Comparison of ENCODE assay signal across 19 cellular contexts in genomic region chr19:30490760-30491159, GRCh38.
DNase-seq lines count a peak whose midpoint lies in the region; ATAC-seq and TF ChIP-seq lines count a peak whose summit lies in the region.
"Had no signal": no experiment of that assay in that cellular context is flagged by ENCODE, and none has a peak within 500 bp of the region (broad histone marks: within the 10 kb centered on the region; RNA-seq: fewer than 3 reads in every experiment).

No MANE protein-coding gene starts in this region.

- POLR2A ChIA-PET in HEK293 (lab: Yijun Ruan, JAX) = no interaction called here

- H3K27ac ChIP-seq in HEK293 (ENCODE audit: extremely low read depth, low read depth, low read length) (no peak overlapping the region), testis (peak overlapping the region; percentile 42 to 51)
- H3K27ac ChIP-seq: BLaER1 had no signal

- peaks cover 0 to 3% of the 10 kb centered on the region in 2 experiments; a peak in 1 of 3 replicates for H3K36me3 ChIP-seq in HEK293 (ENCODE audit: control insufficient read depth in 2 of 2, insufficient read depth in 1 of 2, low read length in 2 of 2)
- no peaks in the 10 kb centered on the region for H3K36me3 ChIP-seq in testis (ENCODE audit: low read depth, missing control alignments)
- H3K36me3 ChIP-seq: BE2C, BLaER1 had no signal

- H3K9me3 ChIP-seq in HEK293 (ENCODE audit: control insufficient read depth, insufficient read depth, low read depth, low read length) (no peaks in the 10 kb centered on the region), testis (no peaks in the 10 kb centered on the region)
- H3K9me3 ChIP-seq: BE2C, BLaER1, Caco-2 had no signal

- H3K27me3 ChIP-seq in testis = no peaks in the 10 kb centered on the region
- H3K27me3 ChIP-seq: BE2C, BLaER1 had no signal

- DNase-seq in Daoy (ENCODE audit: low read depth) (peak; percentile 34), testis (peak; percentile 54), DMS53 treated with DMSO at 0.1 percent for 48 hours (lab: John Stamatoyannopoulos, UW; ENCODE audit: unreplicated experiment) (no peak), ureter (ENCODE audit: low spot score) (no peak), left ventricle myocardium superior (no peak), NCI-H2196 treated with DMSO at 0.1 percent for 48 hours (lab: John Stamatoyannopoulos, UW; ENCODE audit: unreplicated experiment) (no peak)
- DNase-seq: 8988T; ACHN; BE2C; Caco-2; Calu3; CD4-positive, alpha-beta memory T cell; CD4-positive, CD25-positive, alpha-beta regulatory T cell; CD8-positive, alpha-beta memory T cell; DMS79; DND-41; GF-D8 had no signal

- WGBS in testis, 2 donors = 68 to 85% methylated on average over 8 of the region's 8 CpGs

- no peak overlapping the region for H3K4me3 ChIP-seq in HEK293 (ENCODE audit: low read depth, low read length)
- no peak overlapping the region for H3K4me3 ChIP-seq in testis
- H3K4me3 ChIP-seq: BLaER1 had no signal

- TF ChIP-seq POLR2A in testis (IDR thresholded peaks at IDR 0.05) = no peak

- H3K4me1 ChIP-seq in HEK293 (ENCODE audit: control insufficient read depth, insufficient read depth, low read length) (peaks cover 18% of the 10 kb centered on the region), testis (peaks cover 3% of the 10 kb centered on the region)
- H3K4me1 ChIP-seq: BE2C, BLaER1, Caco-2 had no signal

- no peak for ATAC-seq in left ventricle myocardium superior

- TF ChIP-seq CTCF in HEK293 (tag by site-specific recombination; IDR thresholded peaks at IDR 0.05) (no peak), testis (IDR thresholded peaks at IDR 0.05) (no peak)

- CTCF ChIA-PET in HEK293 (lab: Yijun Ruan, JAX) = no interaction called here

- intact Hi-C loops in testis (cut with DNase I; ENCODE audit: low total_unique reads) = no loop called here
- intact Hi-C loops in left ventricle myocardium superior (cut with micrococcal nuclease) = no loop called here

TF ChIP-seq in HEK293, 187 proteins besides CTCF, POLR2A, EP300 and RAD21:
- TF ChIP-seq ZNF473 (tag by site-specific recombination; IDR thresholded peaks at IDR 0.05) = no peak
- peak; percentile 63; the same call in 1 of the 2 replicates for TF ChIP-seq PRDM1 (tag by site-specific recombination; IDR thresholded peaks at IDR 0.05)

Comparison
In these comparisons a context has a peak if more than half of its experiments do, and no peak if none do; other contexts are left out.
1. DNase-seq: peak in Daoy (single experiment) and testis (single experiment); none in DMS53 treated with DMSO at 0.1 percent for 48 hours (single experiment), ureter (single experiment), left ventricle myocardium superior (single experiment) and NCI-H2196 treated with DMSO at 0.1 percent for 48 hours (single experiment).